Comparison of ENCODE assay signal across 8 cellular contexts in the genomic region with DNA sequence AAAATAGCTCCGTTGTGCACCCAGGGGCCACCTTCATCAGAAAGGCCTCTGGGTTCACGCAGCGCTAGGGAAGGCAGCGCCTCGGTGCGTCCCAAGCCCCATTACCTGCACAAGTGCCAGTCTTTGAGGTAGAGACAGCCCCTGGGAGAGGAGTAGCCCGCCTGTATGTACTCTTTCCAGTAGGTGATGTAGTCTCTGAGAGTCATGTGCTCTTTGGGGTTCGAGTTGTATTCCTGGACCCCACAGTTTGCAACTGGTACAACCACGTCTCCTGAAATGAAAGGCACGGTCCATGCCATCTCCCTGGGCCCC. TPM values are rescaled to one million over a fixed set of nuclear protein-coding genes. Genes with fewer than 3 reads are reported as not detected.
DNase-seq lines count a peak whose midpoint lies in the region; ATAC-seq and TF ChIP-seq lines count a peak whose summit lies in the region.

No MANE protein-coding gene starts in this region.

- H3K36me3 Mint-ChIP-seq in CD4-positive, alpha-beta memory T cell: peaks cover 0 to 10% of the 10 kb centered on the region in 2 donors
- peaks cover 20% of the 10 kb centered on the region for H3K36me3 Mint-ChIP-seq in activated CD8-positive, alpha-beta T cell treated with anti-CD3 and anti-CD28 coated beads for 36 hours (ENCODE audit: low read depth)

- H3K36me3 ChIP-seq in CD4-positive, alpha-beta memory T cell (ENCODE audit: insufficient read depth, low read length): peaks cover 10% of the 10 kb centered on the region
- peaks cover 15 to 16% of the 10 kb centered on the region in 2 donors for H3K36me3 ChIP-seq in stomach smooth muscle (ENCODE audit: control insufficient read depth in 2 of 2, insufficient read depth in 2 of 2, low read length in 2 of 2)

- peak in 1 of 5 donors; percentile 16 for DNase-seq in CD4-positive, alpha-beta memory T cell
- DNase-seq in activated CD8-positive, alpha-beta T cell treated with anti-CD3 and anti-CD28 coated beads for 36 hours: no peak
- DNase-seq in Kasumi-1 (lab: John Stamatoyannopoulos, UW) (no peak), GM13977 (ENCODE audit: low spot score) (no peak), T-helper 9 cell (no peak)

- H3K9ac ChIP-seq in stomach smooth muscle (ENCODE audit: low read length in 2 of 2): peak overlapping the region; percentile 68 to 90

- H3K27me3 Mint-ChIP-seq in CD4-positive, alpha-beta memory T cell: peaks cover 0 to 1% of the 10 kb centered on the region in 2 donors
- no peaks in the 10 kb centered on the region for H3K27me3 Mint-ChIP-seq in activated CD8-positive, alpha-beta T cell treated with anti-CD3 and anti-CD28 coated beads for 36 hours

- H3K4me1 ChIP-seq in CD4-positive, alpha-beta memory T cell (ENCODE audit: insufficient read depth, low read length): peaks cover 40% of the 10 kb centered on the region
- peaks cover 51% of the 10 kb centered on the region for H3K4me1 ChIP-seq in stomach smooth muscle (ENCODE audit: control insufficient read depth, insufficient read depth, low read length)

- H3K27ac Mint-ChIP-seq in CD4-positive, alpha-beta memory T cell: peak overlapping the region; percentile 83 to 92 (median 89)
- H3K27ac Mint-ChIP-seq in activated CD8-positive, alpha-beta T cell treated with anti-CD3 and anti-CD28 coated beads for 36 hours: peak overlapping the region; percentile 87

- ATAC-seq in HG02798 (IDR thresholded peaks at IDR 0.05; ENCODE audit: poor library complexity, unreplicated experiment): peak; percentile 0
- peak; percentile 2 for ATAC-seq in activated CD8-positive, alpha-beta T cell treated with anti-CD3 and anti-CD28 coated beads for 36 hours

- intact Hi-C loops in CD4-positive, alpha-beta memory T cell (cut with micrococcal nuclease): loop anchor here (2.0 kb wide), 1 partner anchor 54 kb away; no protein-coding TSS in a partner anchor
- intact Hi-C loops in activated CD8-positive, alpha-beta T cell treated with anti-CD3 and anti-CD28 coated beads for 36 hours (cut with micrococcal nuclease): no loop called here

- peak overlapping the region; percentile 84 for H3K27ac ChIP-seq in CD4-positive, alpha-beta memory T cell (ENCODE audit: low read depth, low read length)
- H3K27ac ChIP-seq in stomach smooth muscle (ENCODE audit: low read length): peak overlapping the region; percentile 76

- TF ChIP-seq CTCF in activated CD8-positive, alpha-beta T cell treated with anti-CD3 and anti-CD28 coated beads for 36 hours (IDR thresholded peaks at IDR 0.05): no peak
- TF ChIP-seq CTCF in GM13977 (IDR thresholded peaks at IDR 0.05; ENCODE audit: extremely low read depth, insufficient read depth, missing control alignments): no peak

- H3K4me3 Mint-ChIP-seq in CD4-positive, alpha-beta memory T cell: peak overlapping the region; percentile 88 to 93 (median 90)
- H3K4me3 Mint-ChIP-seq in activated CD8-positive, alpha-beta T cell treated with anti-CD3 and anti-CD28 coated beads for 36 hours: peak overlapping the region; percentile 92

- CTCF ChIA-PET in CD4-positive, alpha-beta memory T cell (lab: Charles Lee; ENCODE audit: partially characterized antibody): interaction anchor here (0.9 to 1.0 kb wide), 2 partner anchors 10 to 192 kb away, joined by 3 read pairs; no protein-coding TSS in a partner anchor
- CTCF ChIA-PET in activated CD8-positive, alpha-beta T cell treated with anti-CD3 and anti-CD28 coated beads for 36 hours (lab: Charles Lee): no interaction called here

- POLR2A ChIA-PET in CD4-positive, alpha-beta memory T cell (lab: Charles Lee; ENCODE audit: partially characterized antibody): interaction anchor here (0.6 to 2.2 kb wide), 7 partner anchors 9 to 1824 kb away, joined by 3 to 17 read pairs (median 3); partner anchors contain the start of genes ABCB10 and ZNF678
- POLR2A ChIA-PET in activated CD8-positive, alpha-beta T cell treated with anti-CD3 and anti-CD28 coated beads for 36 hours (lab: Charles Lee): interaction anchor here (0.6 kb wide), 1 partner anchor 754 kb away, joined by 5 read pairs; no protein-coding TSS in a partner anchor

- no peaks in the 10 kb centered on the region for H3K9me3 ChIP-seq in CD4-positive, alpha-beta memory T cell (ENCODE audit: control insufficient read depth in 1 of 2, low read length in 2 of 2)
- H3K9me3 ChIP-seq in stomach smooth muscle (ENCODE audit: control insufficient read depth in 2 of 2, low read length in 2 of 2): no peaks in the 10 kb centered on the region

- H3K27me3 ChIP-seq in CD4-positive, alpha-beta memory T cell (ENCODE audit: insufficient read depth, low read length): no peaks in the 10 kb centered on the region
- no peaks in the 10 kb centered on the region for H3K27me3 ChIP-seq in stomach smooth muscle (ENCODE audit: control insufficient read depth in 1 of 2, insufficient read depth in 2 of 2, low read length in 2 of 2)

- H3K4me1 Mint-ChIP-seq in CD4-positive, alpha-beta memory T cell: peaks cover 26 to 65% (median 38%) of the 10 kb centered on the region in 4 donors
- H3K4me1 Mint-ChIP-seq in activated CD8-positive, alpha-beta T cell treated with anti-CD3 and anti-CD28 coated beads for 36 hours (ENCODE audit: low read depth): peaks cover 40% of the 10 kb centered on the region

- no peaks in the 10 kb centered on the region for H3K9me3 Mint-ChIP-seq in CD4-positive, alpha-beta memory T cell
- H3K9me3 Mint-ChIP-seq in activated CD8-positive, alpha-beta T cell treated with anti-CD3 and anti-CD28 coated beads for 36 hours: no peaks in the 10 kb centered on the region

- H3K4me3 ChIP-seq in CD4-positive, alpha-beta memory T cell (ENCODE audit: low read length in 2 of 2): peak overlapping the region; percentile 44 to 80
- H3K4me3 ChIP-seq in iPS-11a (ENCODE audit: low read depth, low read length) (peak overlapping the region; percentile 91), stomach smooth muscle (ENCODE audit: low read length in 2 of 2) (peak overlapping the region; percentile 88)

- in situ Hi-C loops in GM13977 (cut with MboI; ENCODE audit: low pct_unique_long_range_greater_than_20kb, low sequenced_read_pairs, unreplicated experiment): no loop called here

RNA-seq across cellular contexts. Expression of gene JMJD4, which starts 0.6 kb away (rescaled TPM):
- 10 to 100 TPM; 32.4 to 34.1 TPM for total RNA-seq in CD4-positive, alpha-beta memory T cell
- 10 to 100 TPM; 22.6 to 26.9 TPM for polyA plus RNA-seq in CD4-positive, alpha-beta memory T cell
- total RNA-seq in activated CD8-positive, alpha-beta T cell treated with anti-CD3 and anti-CD28 coated beads for 36 hours: 10 to 100 TPM; 16.2 to 17.3 TPM

RNA-seq across cellular contexts. Expression of gene SNAP47, which starts 0.7 kb away (rescaled TPM):
- total RNA-seq in CD4-positive, alpha-beta memory T cell: 10 to 100 TPM; 27.0 to 30.5 TPM
- 10 to 100 TPM; 46.6 to 53.6 TPM for polyA plus RNA-seq in CD4-positive, alpha-beta memory T cell
- 10 to 100 TPM; 25.3 to 25.5 TPM for total RNA-seq in activated CD8-positive, alpha-beta T cell treated with anti-CD3 and anti-CD28 coated beads for 36 hours
